Comparison of ENCODE assay signal across 1 cellular context in genomic region chr1:15526490-15527339, GRCh38.
A peak's percentile ranks its signal among the peaks of the same experiment; 100 is the strongest.
TF ChIP-seq lines count a peak whose summit lies in the region.

TSS of gene DNAJC16 (plus strand) at chr1:15526848. CDS start at chr1:15529106, 2,258 bp downstream.

TF ChIP-seq in H1, 55 proteins besides CTCF, POLR2A, EP300 and RAD21 (continued from another document):
- peak; percentile 80; the same call in 1 of the 2 replicates for TF ChIP-seq GABPA (IDR thresholded peaks at IDR 0.05; ENCODE audit: borderline replicate concordance, insufficient read depth, low read length)
- TF ChIP-seq GTF2F1 (IDR thresholded peaks at IDR 0.05; ENCODE audit: borderline replicate concordance, low read depth, low read length), result peak; percentile 84
- TF ChIP-seq YY1 (IDR thresholded peaks at IDR 0.05; ENCODE audit: low read depth, low read length), result 0 out of 2 replicates have a peak, but pooled peaks have one; percentile 16
- TF ChIP-seq SP1 (IDR thresholded peaks at IDR 0.05; ENCODE audit: low read depth, low read length), result peak; percentile 51
- TF ChIP-seq BACH1 (IDR thresholded peaks at IDR 0.05; ENCODE audit: low read length), result peak; percentile 23; the same call in 1 of the 2 replicates
- no peak; the same call in none of the 2 replicates for TF ChIP-seq CREB1 (IDR thresholded peaks at IDR 0.05)
- TF ChIP-seq SAP30 (IDR thresholded peaks at IDR 0.05; ENCODE audit: insufficient read depth, insufficient replicate concordance, low read length), result peak; percentile 83
- no peak for TF ChIP-seq RFX5 (IDR thresholded peaks at IDR 0.05; ENCODE audit: borderline replicate concordance, low read depth, low read length)
- TF ChIP-seq TAF7 (optimal IDR thresholded peaks at IDR 0.05; ENCODE audit: borderline replicate concordance, low read depth, low read length), result peak; percentile 79
- TF ChIP-seq SIN3A (conservative IDR thresholded peaks at IDR 0.05 in 1 of 2, IDR thresholded peaks at IDR 0.05 in 1 of 2; ENCODE audit: low read depth in 1 of 2, low read length in 2 of 2), result peak; percentile 46 to 99; a peak in 3 of 4 replicates
- no peak for TF ChIP-seq RXRA (IDR thresholded peaks at IDR 0.05; ENCODE audit: insufficient read depth, low read depth, low read length)
- no peak for TF ChIP-seq FOSL1 (IDR thresholded peaks at IDR 0.05; ENCODE audit: insufficient read depth, low read depth, low read length)
- peak; percentile 85 for TF ChIP-seq POLR2AphosphoS5 (IDR thresholded peaks at IDR 0.05; ENCODE audit: low read depth, low read length)
- peak; percentile 98 for TF ChIP-seq USF2 (IDR thresholded peaks at IDR 0.05; ENCODE audit: low read length)
- peak; percentile 77 for TF ChIP-seq TAF1 (IDR thresholded peaks at IDR 0.05; ENCODE audit: low read depth, low read length)
- peak; percentile 68 for TF ChIP-seq SP2 (IDR thresholded peaks at IDR 0.05; ENCODE audit: low read length)
- peak; percentile 22; the same call in 1 of the 2 replicates for TF ChIP-seq SRF (IDR thresholded peaks at IDR 0.05; ENCODE audit: low read depth, low read length)
- no peak for TF ChIP-seq E2F6 (IDR thresholded peaks at IDR 0.05)
- peak; percentile 83; the same call in 1 of the 2 replicates for TF ChIP-seq MAX (IDR thresholded peaks at IDR 0.05)
- peak; percentile 84 for TF ChIP-seq ATF3 (IDR thresholded peaks at IDR 0.05; ENCODE audit: insufficient read depth, low read depth, low read length)
- TF ChIP-seq TEAD4 (IDR thresholded peaks at IDR 0.05; ENCODE audit: low read depth, low read length), result 0 out of 2 replicates have a peak, but pooled peaks have one; percentile 27
- peak; percentile 18; the same call in 1 of the 2 replicates for TF ChIP-seq CHD2 (IDR thresholded peaks at IDR 0.05; ENCODE audit: low read length)
- peak; percentile 70 for TF ChIP-seq RBBP5 (IDR thresholded peaks at IDR 0.05; ENCODE audit: borderline replicate concordance, low read depth, low read length)
- TF ChIP-seq EGR1 (IDR thresholded peaks at IDR 0.05; ENCODE audit: borderline replicate concordance, low read depth, low read length), result 0 out of 2 replicates have a peak, but pooled peaks have one; percentile 25
